ENCODE assay signal across 1 cellular context in genomic region chr16:70681382-70682238, GRCh38.
TF ChIP-seq lines count a peak whose summit lies in the region.

No MANE protein-coding gene starts in this region.

TF ChIP-seq in HepG2, 621 proteins besides CTCF, POLR2A, EP300 and RAD21 (continued from another document):
- TF ChIP-seq NFAT5 (CRISPR knock-in tag; IDR thresholded peaks at IDR 0.05) (peak; percentile 79), ARID3A (IDR thresholded peaks at IDR 0.05; ENCODE audit: low read depth, low read length) (no peak), NR2C2 (CRISPR knock-in tag; IDR thresholded peaks at IDR 0.05; ENCODE audit: borderline replicate concordance) (peak; percentile 31), FIP1L1 (IDR thresholded peaks at IDR 0.05; ENCODE audit: borderline replicate concordance, insufficient read depth, low read depth, low read length) (no peak; the same call in 1 of the 2 replicates), KLF12 (CRISPR knock-in tag; IDR thresholded peaks at IDR 0.05; ENCODE audit: borderline replicate concordance) (0 out of 2 replicates have a peak, but pooled peaks have one; percentile 6), DPF2 (CRISPR knock-in tag; IDR thresholded peaks at IDR 0.05; ENCODE audit: borderline replicate concordance, low read depth) (peak; percentile 73), NFE2L1 (CRISPR knock-in tag; IDR thresholded peaks at IDR 0.05; ENCODE audit: borderline replicate concordance) (no peak), RXRA (CRISPR knock-in tag; IDR thresholded peaks at IDR 0.05) (peak; percentile 22), IRF1 (CRISPR knock-in tag; IDR thresholded peaks at IDR 0.05; ENCODE audit: low read depth) (no peak), CEBPG (CRISPR knock-in tag; IDR thresholded peaks at IDR 0.05) (peak; percentile 92), MAF1 (CRISPR knock-in tag; IDR thresholded peaks at IDR 0.05; ENCODE audit: borderline replicate concordance) (peak; percentile 87; the same call in 1 of the 2 replicates), ZNF496 (CRISPR knock-in tag; IDR thresholded peaks at IDR 0.05; ENCODE audit: insufficient replicate concordance) (no peak), ZNF101 (CRISPR knock-in tag; IDR thresholded peaks at IDR 0.05; ENCODE audit: borderline replicate concordance, low read depth) (no peak), ZNF232 (CRISPR knock-in tag; IDR thresholded peaks at IDR 0.05; ENCODE audit: borderline replicate concordance) (peak; percentile 71; the same call in 1 of the 2 replicates), ZNF207 (IDR thresholded peaks at IDR 0.05; ENCODE audit: borderline replicate concordance) (no peak), PLSCR1 (CRISPR knock-in tag; IDR thresholded peaks at IDR 0.05; ENCODE audit: borderline replicate concordance) (no peak), HMG20A (CRISPR knock-in tag; IDR thresholded peaks at IDR 0.05; ENCODE audit: borderline replicate concordance) (peak; percentile 45), ZNF788 (CRISPR knock-in tag; IDR thresholded peaks at IDR 0.05; ENCODE audit: borderline replicate concordance) (peak; percentile 14; the same call in 1 of the 2 replicates), RFX3 (CRISPR knock-in tag; IDR thresholded peaks at IDR 0.05) (no peak), STAT6 (CRISPR knock-in tag; IDR thresholded peaks at IDR 0.05; ENCODE audit: borderline replicate concordance) (peak; percentile 71; the same call in 1 of the 2 replicates), ZNF570 (CRISPR knock-in tag; IDR thresholded peaks at IDR 0.05; ENCODE audit: borderline replicate concordance) (no peak), JARID2 (CRISPR knock-in tag; IDR thresholded peaks at IDR 0.05; ENCODE audit: insufficient replicate concordance) (no peak), MTA3 (CRISPR knock-in tag; IDR thresholded peaks at IDR 0.05) (no peak), ZNF724P (CRISPR knock-in tag; IDR thresholded peaks at IDR 0.05; ENCODE audit: borderline replicate concordance) (peak; percentile 92; the same call in 1 of the 2 replicates), ZNF614 (CRISPR knock-in tag; IDR thresholded peaks at IDR 0.05; ENCODE audit: borderline replicate concordance) (peak; percentile 40; the same call in 1 of the 2 replicates), ZNF446 (CRISPR knock-in tag; IDR thresholded peaks at IDR 0.05) (peak; percentile 57; the same call in 1 of the 2 replicates), JDP2 (CRISPR knock-in tag; IDR thresholded peaks at IDR 0.05; ENCODE audit: borderline replicate concordance) (no peak), GRHL1 (CRISPR knock-in tag; conservative IDR thresholded peaks at IDR 0.05) (no peak), KLF15 (CRISPR knock-in tag; IDR thresholded peaks at IDR 0.05; ENCODE audit: borderline replicate concordance) (peak; percentile 67; the same call in 1 of the 2 replicates), SMAD9 (CRISPR knock-in tag; IDR thresholded peaks at IDR 0.05) (no peak), ZFP37 (CRISPR knock-in tag; IDR thresholded peaks at IDR 0.05; ENCODE audit: borderline replicate concordance) (0 out of 2 replicates have a peak, but pooled peaks have one; percentile 62), REL (CRISPR knock-in tag; conservative IDR thresholded peaks at IDR 0.05) (no peak), ZNF652 (CRISPR knock-in tag; IDR thresholded peaks at IDR 0.05; ENCODE audit: borderline replicate concordance, low read depth) (no peak), GPN1 (CRISPR knock-in tag; IDR thresholded peaks at IDR 0.05; ENCODE audit: borderline replicate concordance) (no peak), E2F2 (CRISPR knock-in tag; IDR thresholded peaks at IDR 0.05; ENCODE audit: borderline replicate concordance) (no peak), NBN (conservative IDR thresholded peaks at IDR 0.05) (no peak), ZBTB21 (CRISPR knock-in tag; IDR thresholded peaks at IDR 0.05) (no peak), ZNF841 (CRISPR knock-in tag; IDR thresholded peaks at IDR 0.05; ENCODE audit: borderline replicate concordance) (no peak), SNAPC5 (CRISPR knock-in tag; IDR thresholded peaks at IDR 0.05; ENCODE audit: borderline replicate concordance) (0 out of 2 replicates have a peak, but pooled peaks have one; percentile 86), ZNF501 (CRISPR knock-in tag; IDR thresholded peaks at IDR 0.05) (peak; percentile 90), CENPX (CRISPR knock-in tag; IDR thresholded peaks at IDR 0.05) (no peak), LCORL (IDR thresholded peaks at IDR 0.05) (no peak), LCORL (CRISPR knock-in tag; IDR thresholded peaks at IDR 0.05) (peak; percentile 98), ARNTL (CRISPR knock-in tag; IDR thresholded peaks at IDR 0.05) (0 out of 2 replicates have a peak, but pooled peaks have one; percentile 41), SMARCC2 (IDR thresholded peaks at IDR 0.05) (no peak), NFKBIZ (CRISPR knock-in tag; IDR thresholded peaks at IDR 0.05) (peak; percentile 60; the same call in 1 of the 2 replicates), SRSF4 (IDR thresholded peaks at IDR 0.05; ENCODE audit: low read depth, low read length, poor library complexity, severe bottlenecking) (no peak), ZKSCAN5 (CRISPR knock-in tag; IDR thresholded peaks at IDR 0.05) (0 out of 2 replicates have a peak, but pooled peaks have one; percentile 22)
